29 cellular contexts compared by ENCODE assay signal in the genomic region with DNA sequence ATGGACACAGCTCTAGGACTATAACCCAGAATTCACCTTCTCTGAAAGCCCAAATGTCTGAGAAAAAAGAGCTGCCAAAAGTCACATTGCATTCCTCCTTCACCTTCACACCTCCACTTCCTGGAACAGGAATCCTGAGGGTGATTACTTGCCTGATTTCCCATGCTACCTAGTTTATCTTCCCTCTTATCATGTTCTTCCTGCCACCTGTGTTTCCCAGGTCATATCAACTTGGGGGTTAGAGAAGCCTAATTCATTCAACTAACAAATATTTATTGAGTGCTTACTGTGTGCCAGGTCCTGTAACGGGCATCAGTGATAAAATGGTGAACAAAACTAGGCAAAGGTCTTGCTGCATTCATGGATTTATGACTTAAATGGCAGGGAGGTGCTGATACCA.
"Had no signal": no experiment of that assay in that cellular context is flagged by ENCODE, and none has a peak within 500 bp of the region (broad histone marks: within the 10 kb centered on the region; RNA-seq: fewer than 3 reads in every experiment).

No MANE protein-coding gene starts in this region.

- H3K4me3 ChIP-seq: adrenal gland, cardiac muscle cell had no signal

- H3K27ac ChIP-seq: adrenal gland, cardiac muscle cell, VCaP had no signal

- ATAC-seq: activated CD8-positive, alpha-beta T cell treated with anti-CD3 and anti-CD28 coated beads for 36 hours; activated naive CD4-positive, alpha-beta T cell treated with anti-CD3 and anti-CD28 coated beads, Interleukin-2, amount 50 U/mL, for 72 hours; activated T-cell treated with anti-CD3 and anti-CD28 coated beads, Interleukin-2, amount 50 U/mL, for 4 hours; activated T-cell treated with anti-CD3 and anti-CD28 coated beads, Interleukin-2, amount 50 U/mL, for 72 hours; activated T-helper 17 cell treated with anti-CD3 and anti-CD28 coated beads, Interleukin-2, amount 50 U/mL, for 72 hours had no signal

- H3K27me3 ChIP-seq: adrenal gland, cardiac muscle cell had no signal

- H3K36me3 ChIP-seq: adrenal gland, cardiac muscle cell had no signal

- H3K4me1 ChIP-seq: adrenal gland had no signal

- DNase-seq: activated B cell treated with CpG ODN at 0.5 μM for 24 hours; activated CD4-positive, alpha-beta memory T cell treated with anti-CD3 and anti-CD28 coated beads for 36 hours; activated CD4-positive, alpha-beta T cell treated with anti-CD3 and anti-CD28 coated beads for 4 hours; activated CD4-positive, alpha-beta T cell treated with anti-CD3 and anti-CD28 coated beads, Interleukin-2, amount 10 ng/mL, durations not matched to agents 24 days and 14 days; activated CD4-positive, alpha-beta T cell treated with anti-CD3 and anti-CD28 coated beads, Interleukin-2, amount 50 U/mL, for 1 hour; activated CD4-positive, alpha-beta T cell treated with anti-CD3 and anti-CD28 coated beads, Interleukin-2, amount 50 U/mL, for 4 hours; activated CD4-positive, CD25-positive, alpha-beta regulatory T cell treated with anti-CD3 and anti-CD28 coated beads, Interleukin-2, amount 50 U/mL, for 72 hours; activated CD8-positive, alpha-beta memory T cell treated with anti-CD3 and anti-CD28 coated beads, Interleukin-2, amount 50 U/mL, for 4 hours; activated CD8-positive, alpha-beta T cell treated with anti-CD3 and anti-CD28 coated beads for 36 hours; activated effector memory CD4-positive, alpha-beta T cell treated with anti-CD3 and anti-CD28 coated beads, Interleukin-2, amount 50 U/mL, for 16 hours; activated gamma-delta T cell treated with Interleukin-2 at 50 U/mL for 16 hours; activated naive CD4-positive, alpha-beta T cell; activated naive CD4-positive, alpha-beta T cell treated with anti-CD3 and anti-CD28 coated beads for 36 hours; activated naive CD4-positive, alpha-beta T cell treated with anti-CD3 and anti-CD28 coated beads, Interleukin-2, amount 50 U/mL, for 16 hours; activated naive CD8-positive, alpha-beta T cell treated with anti-CD3 and anti-CD28 coated beads for 36 hours; activated T-cell treated with anti-CD3 and anti-CD28 coated beads for 4 hours; activated T-cell treated with anti-CD3 and anti-CD28 coated beads, Interleukin-2, amount 50 U/mL, for 1 hour; activated T-cell treated with anti-CD3 and anti-CD28 coated beads, Interleukin-2, amount 50 U/mL, for 4 hours; activated T-cell treated with anti-CD3 and anti-CD28 coated beads, Interleukin-2, amount 50 U/mL, for 72 hours; adrenal gland; amniotic stem cell; aorta; T-helper 1 cell; T-helper 2 cell; T-helper 9 cell had no signal

- H3K9me3 ChIP-seq: adrenal gland had no signal
